40 cellular contexts compared by ENCODE assay signal in genomic region chr6:122783401-122783800, GRCh38. TPM values are rescaled to one million over a fixed set of nuclear protein-coding genes. Genes with fewer than 3 reads are reported as not detected.
"Had no signal": no experiment of that assay in that cellular context is flagged by ENCODE, and none has a peak within 500 bp of the region (broad histone marks: within the 10 kb centered on the region; RNA-seq: fewer than 3 reads in every experiment).

No MANE protein-coding gene starts in this region.

- H3K4me3 ChIP-seq: adrenal gland, body of pancreas, cardiac muscle cell had no signal

- H3K4me1 Mint-ChIP-seq: activated CD4-positive, alpha-beta T cell treated with anti-CD3 and anti-CD28 coated beads, Interleukin-2, amount 10 ng/mL, durations not matched to agents 24 days and 14 days; activated naive CD8-positive, alpha-beta T cell treated with anti-CD3 and anti-CD28 coated beads for 36 hours; activated T-helper 17 cell treated with anti-CD3 and anti-CD28 coated beads, Interleukin-2, amount 50 U/mL, for 72 hours; central memory CD8-positive, alpha-beta T cell had no signal

- DNase-seq: activated B cell treated with CpG ODN at 0.5 μM for 24 hours; activated CD4-positive, alpha-beta memory T cell treated with anti-CD3 and anti-CD28 coated beads for 36 hours; activated CD4-positive, alpha-beta T cell treated with anti-CD3 and anti-CD28 coated beads for 4 hours; activated CD4-positive, alpha-beta T cell treated with anti-CD3 and anti-CD28 coated beads, Interleukin-2, amount 10 ng/mL, durations not matched to agents 24 days and 14 days; activated CD4-positive, alpha-beta T cell treated with anti-CD3 and anti-CD28 coated beads, Interleukin-2, amount 50 U/mL, for 1 hour; activated CD4-positive, alpha-beta T cell treated with anti-CD3 and anti-CD28 coated beads, Interleukin-2, amount 50 U/mL, for 4 hours; activated CD4-positive, CD25-positive, alpha-beta regulatory T cell treated with anti-CD3 and anti-CD28 coated beads, Interleukin-2, amount 50 U/mL, for 72 hours; activated CD8-positive, alpha-beta memory T cell treated with anti-CD3 and anti-CD28 coated beads, Interleukin-2, amount 50 U/mL, for 4 hours; activated CD8-positive, alpha-beta T cell treated with anti-CD3 and anti-CD28 coated beads for 36 hours; activated effector memory CD4-positive, alpha-beta T cell treated with anti-CD3 and anti-CD28 coated beads, Interleukin-2, amount 50 U/mL, for 16 hours; activated gamma-delta T cell treated with Interleukin-2 at 50 U/mL for 16 hours; activated naive CD4-positive, alpha-beta T cell; activated naive CD4-positive, alpha-beta T cell treated with anti-CD3 and anti-CD28 coated beads for 36 hours; activated naive CD4-positive, alpha-beta T cell treated with anti-CD3 and anti-CD28 coated beads, Interleukin-2, amount 50 U/mL, for 16 hours; activated naive CD8-positive, alpha-beta T cell treated with anti-CD3 and anti-CD28 coated beads for 36 hours; activated T-cell treated with anti-CD3 and anti-CD28 coated beads for 4 hours; activated T-cell treated with anti-CD3 and anti-CD28 coated beads, Interleukin-2, amount 50 U/mL, for 1 hour; activated T-cell treated with anti-CD3 and anti-CD28 coated beads, Interleukin-2, amount 50 U/mL, for 4 hours; activated T-cell treated with anti-CD3 and anti-CD28 coated beads, Interleukin-2, amount 50 U/mL, for 72 hours; adrenal gland; amniotic stem cell; aorta; body of pancreas; caudate nucleus; cerebellar nuclear complex; T-helper 2 cell; T-helper 9 cell had no signal

- H3K36me3 Mint-ChIP-seq: activated CD4-positive, alpha-beta memory T cell treated with anti-CD3 and anti-CD28 coated beads for 36 hours; activated naive CD4-positive, alpha-beta T cell treated with anti-CD3 and anti-CD28 coated beads, Interleukin-2, amount 50 U/mL, for 72 hours; activated naive CD8-positive, alpha-beta T cell treated with anti-CD3 and anti-CD28 coated beads for 36 hours had no signal

- H3K36me3 ChIP-seq: adrenal gland, cardiac muscle cell had no signal

- ATAC-seq: activated CD8-positive, alpha-beta T cell treated with anti-CD3 and anti-CD28 coated beads for 36 hours; activated naive CD4-positive, alpha-beta T cell treated with anti-CD3 and anti-CD28 coated beads, Interleukin-2, amount 50 U/mL, for 72 hours; activated T-cell treated with anti-CD3 and anti-CD28 coated beads, Interleukin-2, amount 50 U/mL, for 4 hours; activated T-cell treated with anti-CD3 and anti-CD28 coated beads, Interleukin-2, amount 50 U/mL, for 72 hours; activated T-helper 17 cell treated with anti-CD3 and anti-CD28 coated beads, Interleukin-2, amount 50 U/mL, for 72 hours; body of pancreas had no signal

- FAIRE-seq: astrocyte, bronchial epithelial cell, TTC549 had no signal

- H3K27ac Mint-ChIP-seq: activated B cell treated with CpG ODN at 0.5 μM for 24 hours; activated CD4-positive, alpha-beta memory T cell treated with anti-CD3 and anti-CD28 coated beads for 36 hours; activated CD4-positive, alpha-beta T cell treated with anti-CD3 and anti-CD28 coated beads, Interleukin-2, amount 10 ng/mL, durations not matched to agents 24 days and 14 days; activated CD8-positive, alpha-beta T cell treated with anti-CD3 and anti-CD28 coated beads for 36 hours; activated naive CD4-positive, alpha-beta T cell treated with anti-CD3 and anti-CD28 coated beads for 36 hours; activated naive CD4-positive, alpha-beta T cell treated with anti-CD3 and anti-CD28 coated beads, Interleukin-2, amount 50 U/mL, for 72 hours; activated naive CD8-positive, alpha-beta T cell treated with anti-CD3 and anti-CD28 coated beads for 36 hours; activated T-cell treated with anti-CD3 and anti-CD28 coated beads, Interleukin-2, amount 50 U/mL, for 72 hours; activated T-helper 1 cell treated with anti-CD3 and anti-CD28 coated beads, Interleukin-12 subunit alpha, Interleukin-12 subunit beta, Interleukin-2, Interleukin-4 antibody, amounts not matched to agents 30 ng/mL and 10 ng/mL and 1 ng/mL, durations not matched to agents 14 hours and 24 hours and 36 hours; activated T-helper 17 cell treated with anti-CD3 and anti-CD28 coated beads, Interleukin-2, amount 50 U/mL, for 72 hours; T-helper 1 cell treated with Interleukin-12 subunit alpha and Interleukin-12 subunit beta and Interleukin-4 antibody, amounts not matched to agents 30 μg/mL and 1 μg/mL, for 36 hours; T-helper 2 cell treated with Interferon-gamma antibody and Interleukin-4, amounts not matched to agents 5 μg/mL and 100 μg/mL, for 36 hours had no signal

- H3K27me3 ChIP-seq: adrenal gland, body of pancreas had no signal

- H3K9me3 Mint-ChIP-seq: activated B cell treated with CpG ODN at 0.5 μM for 24 hours; activated CD4-positive, alpha-beta memory T cell treated with anti-CD3 and anti-CD28 coated beads for 36 hours; activated CD4-positive, alpha-beta T cell treated with anti-CD3 and anti-CD28 coated beads, Interleukin-2, amount 10 ng/mL, durations not matched to agents 24 days and 14 days; activated CD8-positive, alpha-beta T cell treated with anti-CD3 and anti-CD28 coated beads for 36 hours; activated naive CD4-positive, alpha-beta T cell treated with anti-CD3 and anti-CD28 coated beads for 36 hours; activated naive CD4-positive, alpha-beta T cell treated with anti-CD3 and anti-CD28 coated beads, Interleukin-2, amount 50 U/mL, for 72 hours; activated naive CD8-positive, alpha-beta T cell treated with anti-CD3 and anti-CD28 coated beads for 36 hours; activated T-cell treated with anti-CD3 and anti-CD28 coated beads, Interleukin-2, amount 50 U/mL, for 4 hours; activated T-cell treated with anti-CD3 and anti-CD28 coated beads, Interleukin-2, amount 50 U/mL, for 72 hours; activated T-helper 1 cell treated with anti-CD3 and anti-CD28 coated beads, Interleukin-12 subunit alpha, Interleukin-12 subunit beta, Interleukin-2, Interleukin-4 antibody, amounts not matched to agents 30 ng/mL and 10 ng/mL and 1 ng/mL, durations not matched to agents 14 hours and 24 hours and 36 hours; activated T-helper 17 cell treated with anti-CD3 and anti-CD28 coated beads, Interleukin-2, amount 50 U/mL, for 72 hours; central memory CD8-positive, alpha-beta T cell; T-helper 1 cell treated with Interleukin-12 subunit alpha and Interleukin-12 subunit beta and Interleukin-4 antibody, amounts not matched to agents 30 μg/mL and 1 μg/mL, for 36 hours; T-helper 2 cell treated with Interferon-gamma antibody and Interleukin-4, amounts not matched to agents 5 μg/mL and 100 μg/mL, for 36 hours had no signal

- H3K9me3 ChIP-seq: adrenal gland, body of pancreas had no signal

- H3K4me3 Mint-ChIP-seq: activated B cell treated with CpG ODN at 0.5 μM for 24 hours; activated CD4-positive, alpha-beta memory T cell treated with anti-CD3 and anti-CD28 coated beads for 36 hours; activated CD4-positive, alpha-beta T cell treated with anti-CD3 and anti-CD28 coated beads, Interleukin-2, amount 10 ng/mL, durations not matched to agents 24 days and 14 days; activated CD8-positive, alpha-beta T cell treated with anti-CD3 and anti-CD28 coated beads for 36 hours; activated naive CD4-positive, alpha-beta T cell treated with anti-CD3 and anti-CD28 coated beads for 36 hours; activated naive CD8-positive, alpha-beta T cell treated with anti-CD3 and anti-CD28 coated beads for 36 hours; activated T-cell treated with anti-CD3 and anti-CD28 coated beads, Interleukin-2, amount 50 U/mL, for 4 hours; activated T-cell treated with anti-CD3 and anti-CD28 coated beads, Interleukin-2, amount 50 U/mL, for 72 hours; activated T-helper 1 cell treated with anti-CD3 and anti-CD28 coated beads, Interleukin-12 subunit alpha, Interleukin-12 subunit beta, Interleukin-2, Interleukin-4 antibody, amounts not matched to agents 30 ng/mL and 10 ng/mL and 1 ng/mL, durations not matched to agents 14 hours and 24 hours and 36 hours; activated T-helper 17 cell treated with anti-CD3 and anti-CD28 coated beads, Interleukin-2, amount 50 U/mL, for 72 hours; central memory CD8-positive, alpha-beta T cell; T-helper 1 cell treated with Interleukin-12 subunit alpha and Interleukin-12 subunit beta and Interleukin-4 antibody, amounts not matched to agents 30 μg/mL and 1 μg/mL, for 36 hours; T-helper 2 cell treated with Interferon-gamma antibody and Interleukin-4, amounts not matched to agents 5 μg/mL and 100 μg/mL, for 36 hours had no signal

- H3K27ac ChIP-seq: adrenal gland, body of pancreas, cardiac muscle cell, VCaP had no signal

RNA-seq across cellular contexts. Expression of gene FABP7, which starts 3.9 kb away (rescaled TPM):
- total RNA-seq: activated B cell treated with CpG ODN at 0.5 μM for 24 hours; activated CD4-positive, alpha-beta memory T cell treated with anti-CD3 and anti-CD28 coated beads for 36 hours; activated CD4-positive, alpha-beta T cell treated with anti-CD3 and anti-CD28 coated beads, Interleukin-2, amount 10 ng/mL, durations not matched to agents 24 days and 14 days; activated CD8-positive, alpha-beta memory T cell treated with anti-CD3 and anti-CD28 coated beads for 36 hours; activated CD8-positive, alpha-beta T cell treated with anti-CD3 and anti-CD28 coated beads for 36 hours; activated naive CD4-positive, alpha-beta T cell treated with anti-CD3 and anti-CD28 coated beads for 36 hours; activated naive CD4-positive, alpha-beta T cell treated with anti-CD3 and anti-CD28 coated beads, Interleukin-2, amount 50 U/mL, for 72 hours; activated naive CD8-positive, alpha-beta T cell treated with anti-CD3 and anti-CD28 coated beads for 36 hours; activated T-cell treated with anti-CD3 and anti-CD28 coated beads, Interleukin-2, amount 50 U/mL, for 4 hours; activated T-cell treated with anti-CD3 and anti-CD28 coated beads, Interleukin-2, amount 50 U/mL, for 72 hours; activated T-helper 1 cell treated with anti-CD3 and anti-CD28 coated beads, Interleukin-12 subunit alpha, Interleukin-12 subunit beta, Interleukin-2, Interleukin-4 antibody, amounts not matched to agents 30 ng/mL and 10 ng/mL and 1 ng/mL, durations not matched to agents 14 hours and 24 hours and 36 hours; activated T-helper 17 cell treated with anti-CD3 and anti-CD28 coated beads, Interleukin-2, amount 50 U/mL, for 72 hours; adrenal gland; aorta; body of pancreas; bronchial epithelial cell; chondrocyte had no signal
- polyA plus RNA-seq: adrenal gland, aorta had no signal
